In the genomic region with DNA sequence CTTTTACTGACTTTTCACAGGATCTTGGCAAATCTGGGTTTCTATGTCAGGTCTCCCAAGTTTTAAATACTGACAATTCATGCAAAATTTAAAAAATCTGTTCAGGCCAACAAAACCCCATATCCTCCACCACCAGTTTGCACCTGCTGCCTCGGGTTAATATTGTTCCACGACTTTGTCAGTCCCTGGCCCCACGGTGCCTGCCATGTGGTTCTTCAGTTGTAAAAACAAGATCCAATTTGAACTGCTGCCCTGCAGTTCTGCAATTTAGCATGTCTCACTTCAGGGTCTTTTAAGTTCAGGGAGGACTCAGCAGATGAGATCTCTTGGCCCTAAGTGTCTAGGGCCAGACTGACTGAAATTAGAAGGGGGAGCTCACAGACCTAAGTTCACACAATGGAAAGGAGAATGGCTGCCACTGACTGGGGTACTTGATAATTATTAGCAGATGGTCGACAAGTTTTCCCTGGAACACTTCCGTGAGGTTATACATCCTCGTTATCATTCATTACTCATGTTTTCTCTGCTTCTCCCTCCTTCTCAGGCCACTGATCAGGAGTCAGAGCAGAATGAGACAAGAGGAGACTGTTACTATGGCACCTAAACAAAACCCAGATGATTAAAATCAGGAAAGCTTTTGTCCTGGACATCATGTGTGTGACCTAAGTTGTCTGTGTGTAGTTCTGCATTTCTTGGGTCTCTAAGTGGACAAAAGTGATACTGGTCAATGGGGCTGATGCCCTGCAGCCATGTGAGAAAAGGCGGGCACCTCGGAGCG, we compare ENCODE assay signal across 17 cellular contexts.
DNase-seq lines count a peak whose midpoint lies in the region; ATAC-seq and TF ChIP-seq lines count a peak whose summit lies in the region.
"Had no signal": no experiment of that assay in that cellular context is flagged by ENCODE, and none has a peak within 500 bp of the region (broad histone marks: within the 10 kb centered on the region; RNA-seq: fewer than 3 reads in every experiment).

No MANE protein-coding gene starts in this region.

- H3K36me3 ChIP-seq in psoas muscle (ENCODE audit: insufficient read depth in 1 of 2, low read depth in 1 of 2) = no peaks in the 10 kb centered on the region
- H3K36me3 ChIP-seq: right atrium auricular region had no signal

- H3K27me3 ChIP-seq in psoas muscle (ENCODE audit: insufficient read depth in 3 of 3, low read length in 2 of 3) = no peaks in the 10 kb centered on the region
- H3K27me3 ChIP-seq: foreskin keratinocyte, right atrium auricular region had no signal

- H3K9me3 ChIP-seq in psoas muscle = no peaks in the 10 kb centered on the region
- H3K9me3 ChIP-seq: right atrium auricular region had no signal

- 40 to 45% (median 43%) methylated on average over 9 of the region's 9 CpGs for WGBS in psoas muscle, 3 donors

- peaks cover 27% of the 10 kb centered on the region for H3K4me1 ChIP-seq in psoas muscle
- H3K4me1 ChIP-seq: foreskin keratinocyte, right atrium auricular region had no signal

- H3K27ac ChIP-seq in psoas muscle = peak overlapping the region; percentile 50
- H3K27ac ChIP-seq: foreskin keratinocyte, right atrium auricular region had no signal

- intact Hi-C loops in psoas muscle (cut with DNase I) = loop anchor here in 1 of 2 donors (10.0 kb wide), 1 partner anchor 125 kb away; no protein-coding TSS in a partner anchor

- in situ Hi-C loops in Caki2 (cut with HindIII; ENCODE audit: low pct_unique_long_range_greater_than_20kb, low sequenced_read_pairs) = no loop called here

- ATAC-seq in psoas muscle (peak in 2 of 4 donors; percentile 12 to 46), HG02759 (IDR thresholded peaks at IDR 0.05; ENCODE audit: unreplicated experiment) (no peak), GM19467 (IDR thresholded peaks at IDR 0.05; ENCODE audit: unreplicated experiment) (no peak)
- ATAC-seq: GM23338; natural killer cell treated with Interleukin-12 subunit alpha and Interleukin-12 subunit beta and Interleukin-15 and Interleukin-18, amount 100 ng/mL, for 72 hours had no signal

- peak; percentile 95 for DNase-seq in Caki2 (ENCODE audit: low read depth)
- peak; percentile 42 for DNase-seq in M059J (ENCODE audit: low read depth)
- DNase-seq in fibroblast of gingiva (ENCODE audit: low read depth) = peak; percentile 31
- peak in 1 of 2 donors; percentile 59 for DNase-seq in psoas muscle
- DNase-seq in activated CD4-positive, alpha-beta T cell treated with anti-CD3 and anti-CD28 coated beads for 4 hours = no peak
- no peak for DNase-seq in NCI-H510A (lab: John Stamatoyannopoulos, UW)
- DNase-seq: activated CD4-positive, CD25-positive, alpha-beta regulatory T cell; DND-41; MV-4-11; stimulated activated CD4-positive, alpha-beta T cell treated with anti-CD3 and anti-CD28 coated beads, Interleukin-1b, Interleukin-23, amount 100 ng/mL, for 48 hours; T-helper 2 cell had no signal

- no peak for TF ChIP-seq CTCF in psoas muscle (IDR thresholded peaks at IDR 0.05)

- H3K4me3 ChIP-seq in psoas muscle = no peak overlapping the region
- H3K4me3 ChIP-seq: GM23338, right atrium auricular region had no signal

Comparison
In these comparisons a context has a peak if more than half of its experiments do, and no peak if none do; other contexts are left out.
1. DNase-seq: peak in Caki2 (single experiment), M059J (single experiment) and fibroblast of gingiva (single experiment); none in activated CD4-positive, alpha-beta T cell treated with anti-CD3 and anti-CD28 coated beads for 4 hours (0 of 2) and NCI-H510A (single experiment).